1 cellular context compared by ENCODE assay signal in the genomic region with DNA sequence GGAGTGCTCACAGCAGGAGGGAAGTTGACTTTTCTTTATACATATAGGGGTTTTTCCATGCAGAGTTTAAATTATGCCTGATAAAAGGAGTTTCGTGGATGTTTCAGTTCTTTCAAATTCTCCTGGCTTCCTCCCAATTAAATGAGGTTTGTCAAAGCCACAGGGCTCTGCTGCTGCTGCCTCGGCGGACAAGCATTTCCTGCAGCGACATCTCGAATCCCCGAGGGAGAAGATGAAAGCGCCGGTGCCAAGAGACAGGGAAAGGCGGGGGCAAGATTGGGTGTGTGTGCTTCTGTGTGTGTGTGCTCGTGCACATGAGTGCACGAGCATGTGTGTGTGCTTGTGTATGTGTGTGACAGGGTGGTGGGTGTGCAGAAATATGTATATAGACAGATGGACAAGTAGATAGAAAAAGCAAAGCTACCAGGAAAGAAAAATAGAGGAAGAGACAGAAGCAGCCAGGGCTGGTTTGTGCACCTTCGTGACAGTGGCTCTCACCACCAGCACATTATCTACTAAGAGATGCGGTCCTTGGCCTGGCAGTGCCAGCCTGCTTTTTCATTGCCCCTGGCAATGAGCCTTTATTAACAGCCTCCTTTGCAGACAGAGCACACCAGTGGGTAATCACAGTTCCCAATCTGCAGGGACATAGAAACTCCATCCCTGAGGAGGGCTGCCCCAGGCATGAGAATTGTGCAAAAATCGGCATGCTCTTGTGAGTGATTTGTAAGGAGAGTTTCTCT.
TF ChIP-seq lines count a peak whose summit lies in the region.

No MANE protein-coding gene starts in this region.

TF ChIP-seq in HepG2, 621 proteins besides CTCF, POLR2A, EP300 and RAD21 (continued from another document):
- TF ChIP-seq, protein P1, sequence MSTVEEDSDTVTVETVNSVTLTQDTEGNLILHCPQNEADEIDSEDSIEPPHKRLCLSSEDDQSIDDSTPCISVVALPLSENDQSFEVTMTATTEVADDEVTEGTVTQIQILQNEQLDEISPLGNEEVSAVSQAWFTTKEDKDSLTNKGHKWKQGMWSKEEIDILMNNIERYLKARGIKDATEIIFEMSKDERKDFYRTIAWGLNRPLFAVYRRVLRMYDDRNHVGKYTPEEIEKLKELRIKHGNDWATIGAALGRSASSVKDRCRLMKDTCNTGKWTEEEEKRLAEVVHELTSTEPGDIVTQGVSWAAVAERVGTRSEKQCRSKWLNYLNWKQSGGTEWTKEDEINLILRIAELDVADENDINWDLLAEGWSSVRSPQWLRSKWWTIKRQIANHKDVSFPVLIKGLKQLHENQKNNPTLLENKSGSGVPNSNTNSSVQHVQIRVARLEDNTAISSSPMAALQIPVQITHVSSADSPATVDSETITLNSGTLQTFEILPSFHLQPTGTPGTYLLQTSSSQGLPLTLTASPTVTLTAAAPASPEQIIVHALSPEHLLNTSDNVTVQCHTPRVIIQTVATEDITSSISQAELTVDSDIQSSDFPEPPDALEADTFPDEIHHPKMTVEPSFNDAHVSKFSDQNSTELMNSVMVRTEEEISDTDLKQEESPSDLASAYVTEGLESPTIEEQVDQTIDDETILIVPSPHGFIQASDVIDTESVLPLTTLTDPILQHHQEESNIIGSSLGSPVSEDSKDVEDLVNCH (CRISPR knock-in tag; IDR thresholded peaks at IDR 0.05), result no peak
- no peak for TF ChIP-seq TCF7 (IDR thresholded peaks at IDR 0.05; ENCODE audit: low read depth)
